ENCODE assay signal across 16 cellular contexts in the genomic region with DNA sequence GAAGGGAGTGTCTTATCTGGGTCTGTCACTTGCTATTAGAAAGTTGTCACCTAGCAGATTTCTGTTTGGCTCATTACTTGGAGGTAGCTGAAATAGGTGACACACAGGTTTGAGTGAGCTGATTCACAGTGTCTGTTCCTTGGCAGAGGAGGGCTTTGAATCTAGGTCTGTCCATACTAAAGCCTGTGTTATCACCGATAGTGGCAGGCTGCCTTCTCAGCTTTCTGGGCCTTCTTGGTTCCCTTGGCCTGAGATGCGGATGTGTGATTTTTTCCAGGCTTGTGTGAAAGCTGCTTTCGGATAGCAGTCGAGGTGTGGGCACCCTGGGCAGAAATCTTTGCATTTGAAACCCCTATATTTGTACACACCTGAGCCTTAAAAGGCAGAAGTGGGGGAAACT.
DNase-seq lines count a peak whose midpoint lies in the region; ATAC-seq and TF ChIP-seq lines count a peak whose summit lies in the region.
"Had no signal": no experiment of that assay in that cellular context is flagged by ENCODE, and none has a peak within 500 bp of the region (broad histone marks: within the 10 kb centered on the region; RNA-seq: fewer than 3 reads in every experiment).

No MANE protein-coding gene starts in this region.

- ATAC-seq in right cardiac atrium (no peak), heart left ventricle (no peak), HG02759 (IDR thresholded peaks at IDR 0.05; ENCODE audit: unreplicated experiment) (no peak), GM21390 (IDR thresholded peaks at IDR 0.05; ENCODE audit: unreplicated experiment) (no peak)
- ATAC-seq: A549; CD8-positive, alpha-beta T cell; HepG2 had no signal

- H3K4me1 ChIP-seq in right cardiac atrium (ENCODE audit: control insufficient read depth, insufficient read depth, low read length) (peaks cover 4% of the 10 kb centered on the region), heart left ventricle (peaks cover 0 to 9% (median 0%) of the 10 kb centered on the region in 12 donors), osteoblast (ENCODE audit: insufficient read depth, low read length) (no peaks in the 10 kb centered on the region)
- H3K4me1 ChIP-seq: A549, BE2C, HAP-1 had no signal

- TF ChIP-seq POLR2A in heart left ventricle (IDR thresholded peaks at IDR 0.05): no peak

- H3K9me3 ChIP-seq in right cardiac atrium (ENCODE audit: control insufficient read depth, low read length) (no peaks in the 10 kb centered on the region), heart left ventricle (no peaks in the 10 kb centered on the region), osteoblast (ENCODE audit: low read depth, low read length) (no peaks in the 10 kb centered on the region)
- H3K9me3 ChIP-seq: A549, BE2C, HAP-1 had no signal

- intact Hi-C loops in right cardiac atrium (cut with DNase I) (loop anchor here in 3 of 4 donors (10.0 kb wide), 1 partner anchor 164 kb away; no protein-coding TSS in a partner anchor), heart left ventricle (cut with DNase I) (loop anchor here in 9 of 10 donors (1.0 to 10.0 kb wide), 5 partner anchors 10 to 334 kb away; no protein-coding TSS in a partner anchor)

- H2AFZ ChIP-seq in osteoblast (ENCODE audit: low read length): no peak overlapping the region

- H3K4me2 ChIP-seq in osteoblast (ENCODE audit: insufficient read depth, low read length): no peak overlapping the region
- H3K4me2 ChIP-seq: A549 had no signal

- DNase-seq in right cardiac atrium (no peak), heart left ventricle (no peak), coronary artery (ENCODE audit: low spot score) (peak; percentile 12), osteoblast (ENCODE audit: insufficient read length, low spot score, missing footprints) (peak; percentile 32)
- DNase-seq: BE2C; CD8-positive, alpha-beta T cell; DMS153; EL; GDM1; HFFc6 had no signal

- H3K4me3 ChIP-seq in right cardiac atrium (ENCODE audit: low read length): no peak overlapping the region
- H3K4me3 ChIP-seq in heart left ventricle: no peak overlapping the region
- no peak overlapping the region for H3K4me3 ChIP-seq in coronary artery
- no peak overlapping the region for H3K4me3 ChIP-seq in osteoblast (ENCODE audit: insufficient read depth, low read length)
- H3K4me3 ChIP-seq: A549, HAP-1 had no signal

- peak overlapping the region; percentile 59 for H3K27ac ChIP-seq in right cardiac atrium (ENCODE audit: low read length)
- peak overlapping the region in 6 of 12 donors; percentile 19 to 57 (median 42) for H3K27ac ChIP-seq in heart left ventricle
- H3K27ac ChIP-seq in coronary artery: no peak overlapping the region
- no peak overlapping the region for H3K27ac ChIP-seq in osteoblast (ENCODE audit: low read depth, low read length)
- H3K27ac ChIP-seq: A549, C4-2B had no signal

- 21% methylated on average over 4 of the region's 4 CpGs for WGBS in right cardiac atrium
- 29 to 34% (median 30%) methylated on average over 4 of the region's 4 CpGs for WGBS in heart left ventricle, 4 donors

- no peaks in the 10 kb centered on the region for H4K20me1 ChIP-seq in osteoblast (ENCODE audit: insufficient read depth, low read length)

- no peaks in the 10 kb centered on the region for H3K79me2 ChIP-seq in osteoblast (ENCODE audit: insufficient read depth, low read length)

- H3K27me3 ChIP-seq in right cardiac atrium (ENCODE audit: control insufficient read depth, insufficient read depth) (no peaks in the 10 kb centered on the region), heart left ventricle (peaks cover 0 to 8% (median 0%) of the 10 kb centered on the region in 9 donors), osteoblast (ENCODE audit: insufficient read depth, low read length) (peaks cover 2% of the 10 kb centered on the region)
- H3K27me3 ChIP-seq: BE2C had no signal

- TF ChIP-seq CTCF in heart left ventricle (IDR thresholded peaks at IDR 0.05) (no peak), coronary artery (IDR thresholded peaks at IDR 0.05) (no peak), osteoblast (IDR thresholded peaks at IDR 0.05; ENCODE audit: extremely low read depth, low read depth, low read length) (no peak)

- H3K36me3 ChIP-seq in heart left ventricle (no peaks in the 10 kb centered on the region), osteoblast (ENCODE audit: insufficient read depth, low read length) (no peaks in the 10 kb centered on the region)
- H3K36me3 ChIP-seq: BE2C, HAP-1 had no signal

Comparison
In these comparisons a context has a peak if more than half of its experiments do, and no peak if none do; other contexts are left out.
1. DNase-seq: peak in coronary artery (single experiment) and osteoblast (single experiment); none in right cardiac atrium (0 of 3) and heart left ventricle (0 of 5).